Comparison of ENCODE assay signal across 8 cellular contexts in genomic region chr17:19004601-19005441, GRCh38. TPM values are rescaled to one million over a fixed set of nuclear protein-coding genes. Genes with fewer than 3 reads are reported as not detected.
DNase-seq lines count a peak whose midpoint lies in the region; ATAC-seq and TF ChIP-seq lines count a peak whose summit lies in the region.

A gene with protein sequence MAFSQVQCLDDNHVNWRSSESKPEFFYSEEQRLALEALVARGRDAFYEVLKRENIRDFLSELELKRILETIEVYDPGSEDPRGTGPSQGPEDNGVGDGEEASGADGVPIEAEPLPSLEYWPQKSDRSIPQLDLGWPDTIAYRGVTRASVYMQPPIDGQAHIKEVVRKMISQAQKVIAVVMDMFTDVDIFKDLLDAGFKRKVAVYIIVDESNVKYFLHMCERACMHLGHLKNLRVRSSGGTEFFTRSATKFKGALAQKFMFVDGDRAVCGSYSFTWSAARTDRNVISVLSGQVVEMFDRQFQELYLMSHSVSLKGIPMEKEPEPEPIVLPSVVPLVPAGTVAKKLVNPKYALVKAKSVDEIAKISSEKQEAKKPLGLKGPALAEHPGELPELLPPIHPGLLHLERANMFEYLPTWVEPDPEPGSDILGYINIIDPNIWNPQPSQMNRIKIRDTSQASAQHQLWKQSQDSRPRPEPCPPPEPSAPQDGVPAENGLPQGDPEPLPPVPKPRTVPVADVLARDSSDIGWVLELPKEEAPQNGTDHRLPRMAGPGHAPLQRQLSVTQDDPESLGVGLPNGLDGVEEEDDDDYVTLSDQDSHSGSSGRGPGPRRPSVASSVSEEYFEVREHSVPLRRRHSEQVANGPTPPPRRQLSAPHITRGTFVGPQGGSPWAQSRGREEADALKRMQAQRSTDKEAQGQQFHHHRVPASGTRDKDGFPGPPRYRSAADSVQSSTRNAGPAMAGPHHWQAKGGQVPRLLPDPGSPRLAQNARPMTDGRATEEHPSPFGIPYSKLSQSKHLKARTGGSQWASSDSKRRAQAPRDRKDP (minus strand): TSS chr17:19004764. CDS start chr17:19004041, 723 bp downstream.

- intact Hi-C loops in left ventricle myocardium inferior (cut with micrococcal nuclease) (no loop called here), gastrocnemius medialis (cut with DNase I; ENCODE audit: low total_unique reads) (no loop called here)

- DNase-seq in BE2C: peak; percentile 30
- DNase-seq in SKM-1 (lab: John Stamatoyannopoulos, UW; ENCODE audit: unreplicated experiment): peak; percentile 3
- peak; percentile 58 for DNase-seq in left ventricle myocardium inferior
- DNase-seq in gastrocnemius medialis: peak; percentile 42 to 77

- TF ChIP-seq CTCF in BE2C (IDR thresholded peaks at IDR 0.05; ENCODE audit: low read depth, low read length) (no peak), left ventricle myocardium inferior (IDR thresholded peaks at IDR 0.05; ENCODE audit: borderline replicate concordance) (no peak), gastrocnemius medialis (IDR thresholded peaks at IDR 0.05 in 4 of 5, conservative IDR thresholded peaks at IDR 0.05 in 1 of 5) (no peak)

- peaks cover 30% of the 10 kb centered on the region for H3K4me1 Mint-ChIP-seq in activated naive CD8-positive, alpha-beta T cell (ENCODE audit: low read depth)

- peak within 1 kb of the TSS; percentile 41 for H3K4me3 ChIP-seq in BE2C (ENCODE audit: low read depth, low read length)
- peak within 1 kb of the TSS; percentile 70 for H3K4me3 ChIP-seq in left ventricle myocardium inferior
- peak within 1 kb of the TSS; percentile 65 to 75 (median 70) for H3K4me3 ChIP-seq in gastrocnemius medialis

- H3K36me3 Mint-ChIP-seq in activated naive CD8-positive, alpha-beta T cell: no peaks in the 10 kb centered on the region

- in situ Hi-C loops in gastrocnemius medialis (cut with MboI; ENCODE audit: low sequenced_read_pairs in 4 of 4): loop anchor here in 1 of 4 donors (25.0 kb wide), 1 partner anchor 193 kb away; no protein-coding TSS in a partner anchor

- ATAC-seq in GM19328 (IDR thresholded peaks at IDR 0.05; ENCODE audit: unreplicated experiment): peak; percentile 60
- peak; percentile 58 for ATAC-seq in HG03565 (IDR thresholded peaks at IDR 0.05; ENCODE audit: unreplicated experiment)
- peak; percentile 80 to 87 for ATAC-seq in gastrocnemius medialis
- ATAC-seq in GM21526 (IDR thresholded peaks at IDR 0.05; ENCODE audit: low FRiP score, unreplicated experiment): no peak

- no peaks in the 10 kb centered on the region for H3K27me3 Mint-ChIP-seq in activated naive CD8-positive, alpha-beta T cell

- H3K9me3 ChIP-seq in BE2C: no peaks in the 10 kb centered on the region
- H3K9me3 ChIP-seq in left ventricle myocardium inferior (replicated peaks): peaks cover 5% of the 10 kb centered on the region
- no peaks in the 10 kb centered on the region for H3K9me3 ChIP-seq in gastrocnemius medialis

- no peaks in the 10 kb centered on the region for H3K36me3 ChIP-seq in BE2C
- H3K36me3 ChIP-seq in left ventricle myocardium inferior: no peaks in the 10 kb centered on the region
- H3K36me3 ChIP-seq in gastrocnemius medialis: no peaks in the 10 kb centered on the region

- no peaks in the 10 kb centered on the region for H3K27me3 ChIP-seq in BE2C
- H3K27me3 ChIP-seq in left ventricle myocardium inferior (ENCODE audit: low read depth): no peaks in the 10 kb centered on the region
- peaks cover 0 to 2% (median 0%) of the 10 kb centered on the region in 3 donors for H3K27me3 ChIP-seq in gastrocnemius medialis

- H3K27ac ChIP-seq in left ventricle myocardium inferior (replicated peaks) (peak within 1 kb of the TSS; percentile 14), gastrocnemius medialis (peak within 1 kb of the TSS; percentile 35 to 69 (median 64))

- no peaks in the 10 kb centered on the region for H3K9me3 Mint-ChIP-seq in activated naive CD8-positive, alpha-beta T cell (ENCODE audit: low read depth)

- H3K27ac Mint-ChIP-seq in activated naive CD8-positive, alpha-beta T cell: peak within 1 kb of the TSS; percentile 88

- H3K4me1 ChIP-seq in BE2C: no peaks in the 10 kb centered on the region
- H3K4me1 ChIP-seq in left ventricle myocardium inferior: peaks cover 15% of the 10 kb centered on the region
- H3K4me1 ChIP-seq in gastrocnemius medialis: peaks cover 0 to 10% of the 10 kb centered on the region in 2 donors

- TF ChIP-seq POLR2A in gastrocnemius medialis (IDR thresholded peaks at IDR 0.05): peak; percentile 51 to 80

- H3K4me3 Mint-ChIP-seq in activated naive CD8-positive, alpha-beta T cell: peak within 1 kb of the TSS; percentile 91

RNA-seq across cellular contexts. Expression of the gene that starts here (rescaled TPM):
- 0.15 TPM for polyA plus RNA-seq in BE2C (2012; ENCODE audit: insufficient read depth, insufficient read length, low read depth)
- total RNA-seq in left ventricle myocardium inferior (2.2 TPM), gastrocnemius medialis (10 to 100 TPM in 3 of 4 donors, 1 to 10 TPM in 1; 8.2 to 25.6 (median 16.9) TPM)

Comparison
In these comparisons a context has a peak if more than half of its experiments do, and no peak if none do; other contexts are left out.
1. DNase-seq: peak in every context shown above with its lines; median percentile 60 in gastrocnemius medialis; 58 in left ventricle myocardium inferior; 30 in BE2C; 3 in SKM-1.